In genomic region chr18:59839931-59840685, GRCh38 we compare ENCODE assay signal across 1 cellular context.
TF ChIP-seq lines count a peak whose summit lies in the region.

No MANE protein-coding gene starts in this region.

TF ChIP-seq in HEK293, 187 proteins besides CTCF, POLR2A, EP300 and RAD21:
- TF ChIP-seq ZNF184 (tag by site-specific recombination; IDR thresholded peaks at IDR 0.05) (no peak), ZNF623 (tag by site-specific recombination; IDR thresholded peaks at IDR 0.05) (no peak), ZNF776 (tag by site-specific recombination; IDR thresholded peaks at IDR 0.05; ENCODE audit: borderline replicate concordance) (0 out of 2 replicates have a peak, but pooled peaks have one; percentile 71), ZNF121 (tag by site-specific recombination; IDR thresholded peaks at IDR 0.05) (no peak), REST (tag by site-specific recombination; IDR thresholded peaks at IDR 0.05) (no peak), ZFHX2 (tag by site-specific recombination; conservative IDR thresholded peaks at IDR 0.05) (peak; percentile 50), GFI1B (tag by site-specific recombination; IDR thresholded peaks at IDR 0.05) (peak; percentile 45; the same call in 1 of the 2 replicates), ZNF133 (tag by site-specific recombination; IDR thresholded peaks at IDR 0.05) (no peak), ZNF544 (tag by site-specific recombination; IDR thresholded peaks at IDR 0.05) (no peak), ZNF529 (tag by site-specific recombination; IDR thresholded peaks at IDR 0.05; ENCODE audit: insufficient replicate concordance) (no peak), WT1 (tag by site-specific recombination; IDR thresholded peaks at IDR 0.05) (no peak), ZBTB20 (tag by site-specific recombination; IDR thresholded peaks at IDR 0.05) (no peak), ZNF248 (tag by site-specific recombination; IDR thresholded peaks at IDR 0.05) (no peak), ZNF658 (tag by site-specific recombination; IDR thresholded peaks at IDR 0.05) (no peak), ZBTB17 (tag by site-specific recombination; IDR thresholded peaks at IDR 0.05) (0 out of 2 replicates have a peak, but pooled peaks have one; percentile 12), ZNF426 (tag by site-specific recombination; IDR thresholded peaks at IDR 0.05) (no peak), ZNF521 (tag by site-specific recombination; IDR thresholded peaks at IDR 0.05) (no peak), KLF17 (tag by site-specific recombination; IDR thresholded peaks at IDR 0.05) (no peak)
- TF ChIP-seq, protein P1, sequence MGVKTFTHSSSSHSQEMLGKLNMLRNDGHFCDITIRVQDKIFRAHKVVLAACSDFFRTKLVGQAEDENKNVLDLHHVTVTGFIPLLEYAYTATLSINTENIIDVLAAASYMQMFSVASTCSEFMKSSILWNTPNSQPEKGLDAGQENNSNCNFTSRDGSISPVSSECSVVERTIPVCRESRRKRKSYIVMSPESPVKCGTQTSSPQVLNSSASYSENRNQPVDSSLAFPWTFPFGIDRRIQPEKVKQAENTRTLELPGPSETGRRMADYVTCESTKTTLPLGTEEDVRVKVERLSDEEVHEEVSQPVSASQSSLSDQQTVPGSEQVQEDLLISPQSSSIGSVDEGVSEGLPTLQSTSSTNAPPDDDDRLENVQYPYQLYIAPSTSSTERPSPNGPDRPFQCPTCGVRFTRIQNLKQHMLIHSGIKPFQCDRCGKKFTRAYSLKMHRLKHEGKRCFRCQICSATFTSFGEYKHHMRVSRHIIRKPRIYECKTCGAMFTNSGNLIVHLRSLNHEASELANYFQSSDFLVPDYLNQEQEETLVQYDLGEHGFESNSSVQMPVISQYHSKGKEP (tag by site-specific recombination; IDR thresholded peaks at IDR 0.05): no peak
- TF ChIP-seq, protein P2, sequence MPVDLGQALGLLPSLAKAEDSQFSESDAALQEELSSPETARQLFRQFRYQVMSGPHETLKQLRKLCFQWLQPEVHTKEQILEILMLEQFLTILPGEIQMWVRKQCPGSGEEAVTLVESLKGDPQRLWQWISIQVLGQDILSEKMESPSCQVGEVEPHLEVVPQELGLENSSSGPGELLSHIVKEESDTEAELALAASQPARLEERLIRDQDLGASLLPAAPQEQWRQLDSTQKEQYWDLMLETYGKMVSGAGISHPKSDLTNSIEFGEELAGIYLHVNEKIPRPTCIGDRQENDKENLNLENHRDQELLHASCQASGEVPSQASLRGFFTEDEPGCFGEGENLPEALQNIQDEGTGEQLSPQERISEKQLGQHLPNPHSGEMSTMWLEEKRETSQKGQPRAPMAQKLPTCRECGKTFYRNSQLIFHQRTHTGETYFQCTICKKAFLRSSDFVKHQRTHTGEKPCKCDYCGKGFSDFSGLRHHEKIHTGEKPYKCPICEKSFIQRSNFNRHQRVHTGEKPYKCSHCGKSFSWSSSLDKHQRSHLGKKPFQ (tag by site-specific recombination; IDR thresholded peaks at IDR 0.05): no peak
- TF ChIP-seq, protein P3, sequence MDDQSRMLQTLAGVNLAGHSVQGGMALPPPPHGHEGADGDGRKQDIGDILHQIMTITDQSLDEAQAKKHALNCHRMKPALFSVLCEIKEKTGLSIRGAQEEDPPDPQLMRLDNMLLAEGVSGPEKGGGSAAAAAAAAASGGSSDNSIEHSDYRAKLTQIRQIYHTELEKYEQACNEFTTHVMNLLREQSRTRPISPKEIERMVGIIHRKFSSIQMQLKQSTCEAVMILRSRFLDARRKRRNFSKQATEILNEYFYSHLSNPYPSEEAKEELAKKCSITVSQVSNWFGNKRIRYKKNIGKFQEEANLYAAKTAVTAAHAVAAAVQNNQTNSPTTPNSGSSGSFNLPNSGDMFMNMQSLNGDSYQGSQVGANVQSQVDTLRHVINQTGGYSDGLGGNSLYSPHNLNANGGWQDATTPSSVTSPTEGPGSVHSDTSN (CRISPR knock-in tag; IDR thresholded peaks at IDR 0.05): no peak
- TF ChIP-seq, protein P4, sequence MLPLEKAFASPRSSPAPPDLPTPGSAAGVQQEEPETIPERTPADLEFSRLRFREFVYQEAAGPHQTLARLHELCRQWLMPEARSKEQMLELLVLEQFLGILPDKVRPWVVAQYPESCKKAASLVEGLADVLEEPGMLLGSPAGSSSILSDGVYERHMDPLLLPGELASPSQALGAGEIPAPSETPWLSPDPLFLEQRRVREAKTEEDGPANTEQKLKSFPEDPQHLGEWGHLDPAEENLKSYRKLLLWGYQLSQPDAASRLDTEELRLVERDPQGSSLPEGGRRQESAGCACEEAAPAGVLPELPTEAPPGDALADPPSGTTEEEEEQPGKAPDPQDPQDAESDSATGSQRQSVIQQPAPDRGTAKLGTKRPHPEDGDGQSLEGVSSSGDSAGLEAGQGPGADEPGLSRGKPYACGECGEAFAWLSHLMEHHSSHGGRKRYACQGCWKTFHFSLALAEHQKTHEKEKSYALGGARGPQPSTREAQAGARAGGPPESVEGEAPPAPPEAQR (tag by site-specific recombination; IDR thresholded peaks at IDR 0.05): no peak
- TF ChIP-seq, protein P5, sequence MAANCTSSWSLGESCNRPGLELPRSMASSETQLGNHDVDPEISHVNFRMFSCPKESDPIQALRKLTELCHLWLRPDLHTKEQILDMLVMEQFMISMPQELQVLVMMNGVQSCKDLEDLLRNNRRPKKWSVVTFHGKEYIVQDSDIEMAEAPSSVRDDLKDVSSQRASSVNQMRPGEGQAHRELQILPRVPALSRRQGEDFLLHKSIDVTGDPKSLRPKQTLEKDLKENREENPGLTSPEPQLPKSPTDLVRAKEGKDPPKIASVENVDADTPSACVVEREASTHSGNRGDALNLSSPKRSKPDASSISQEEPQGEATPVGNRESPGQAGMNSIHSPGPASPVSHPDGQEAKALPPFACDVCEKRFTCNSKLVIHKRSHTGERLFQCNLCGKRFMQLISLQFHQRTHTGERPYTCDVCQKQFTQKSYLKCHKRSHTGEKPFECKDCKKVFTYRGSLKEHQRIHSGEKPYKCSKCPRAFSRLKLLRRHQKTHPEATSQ (tag by site-specific recombination; IDR thresholded peaks at IDR 0.05): no peak
TF ChIP-seq in HEK293: peak in this region for 4.
